Comparison of ENCODE assay signal across 8 cellular contexts in the genomic region with DNA sequence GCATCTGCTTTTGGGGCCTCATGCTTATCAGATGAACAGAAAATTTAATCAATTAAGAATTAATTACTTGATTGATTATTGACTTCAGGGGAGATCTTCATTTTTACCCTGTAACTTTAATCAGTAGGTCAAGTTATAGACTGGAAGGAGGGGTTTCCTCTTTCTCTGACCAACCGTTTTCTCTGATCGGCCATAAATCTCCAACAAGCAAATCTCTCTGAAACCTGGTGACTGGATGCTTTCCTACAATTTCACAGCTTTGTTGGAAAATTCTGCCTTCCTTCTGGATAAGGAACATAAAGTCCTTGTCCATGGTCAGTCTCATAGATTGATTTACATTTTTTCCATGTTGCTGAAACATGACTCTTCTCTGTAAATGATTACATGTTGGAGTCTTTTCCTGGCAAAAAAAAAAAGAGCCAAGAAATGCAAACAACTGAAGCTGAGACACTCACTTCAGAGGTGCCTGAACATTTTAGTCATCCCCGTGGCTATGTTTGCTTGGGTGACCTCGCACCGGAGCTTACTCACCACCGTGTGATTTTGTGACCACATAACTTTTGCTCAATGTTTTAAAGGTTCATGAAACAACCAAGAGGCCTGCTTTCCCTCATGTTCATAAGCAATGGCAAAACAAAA. TPM values are rescaled to one million over a fixed set of nuclear protein-coding genes. Genes with fewer than 3 reads are reported as not detected.
A peak's percentile ranks its signal among the peaks of the same experiment; 100 is the strongest.
DNase-seq lines count a peak whose midpoint lies in the region; ATAC-seq and TF ChIP-seq lines count a peak whose summit lies in the region.
"Had no signal": no experiment of that assay in that cellular context is flagged by ENCODE, and none has a peak within 500 bp of the region (broad histone marks: within the 10 kb centered on the region; RNA-seq: fewer than 3 reads in every experiment).

No MANE protein-coding gene starts in this region.

- no peak for TF ChIP-seq CTCF in activated B cell treated with CpG ODN at 0.5 μM for 24 hours (IDR thresholded peaks at IDR 0.05)
- no peak for TF ChIP-seq CTCF in foreskin fibroblast (IDR thresholded peaks at IDR 0.05; ENCODE audit: low read depth, low read length)
- no peak for TF ChIP-seq CTCF in esophagus squamous epithelium (IDR thresholded peaks at IDR 0.05)

- H3K9me3 Mint-ChIP-seq in activated B cell treated with CpG ODN at 0.5 μM for 24 hours, result peaks cover 5% of the 10 kb centered on the region

- DNase-seq in activated B cell treated with CpG ODN at 0.5 μM for 24 hours (no peak), foreskin fibroblast (peak; percentile 90 to 94), esophagus squamous epithelium (lab: John Stamatoyannopoulos, UW) (no peak), DMS153 (lab: John Stamatoyannopoulos, UW) (no peak), cerebellum (ENCODE audit: low spot score) (no peak)
- DNase-seq: right cardiac atrium had no signal

- H3K4me3 Mint-ChIP-seq in activated B cell treated with CpG ODN at 0.5 μM for 24 hours, result peak overlapping the region; percentile 7

- H3K4me3 ChIP-seq in foreskin fibroblast (ENCODE audit: low read depth in 1 of 2, low read length in 2 of 2) (no peak overlapping the region), esophagus squamous epithelium (no peak overlapping the region)

- H3K4me1 Mint-ChIP-seq in activated B cell treated with CpG ODN at 0.5 μM for 24 hours, result peaks cover 15% of the 10 kb centered on the region

- intact Hi-C loops in activated B cell treated with CpG ODN at 0.5 μM for 24 hours (cut with micrococcal nuclease), result loop anchor here (1.0 kb wide), 1 partner anchor 12 kb away; no protein-coding TSS in a partner anchor
- intact Hi-C loops in esophagus squamous epithelium (cut with DNase I), result no loop called here

- WGBS in esophagus squamous epithelium, 2 donors, result 35 to 50% methylated on average over 6 of the region's 6 CpGs

- ATAC-seq in GM18861 (IDR thresholded peaks at IDR 0.05; ENCODE audit: unreplicated experiment) (peak; percentile 85), HG03060 (IDR thresholded peaks at IDR 0.05; ENCODE audit: low read depth, unreplicated experiment) (peak; percentile 62), activated B cell treated with CpG ODN at 0.5 μM for 24 hours (ENCODE audit: low read depth) (peak; percentile 96)

- no peak for TF ChIP-seq POLR2A in esophagus squamous epithelium (IDR thresholded peaks at IDR 0.05)

- H3K36me3 ChIP-seq in esophagus squamous epithelium, result no peaks in the 10 kb centered on the region

- H3K4me1 ChIP-seq in esophagus squamous epithelium, result no peaks in the 10 kb centered on the region

- CTCF ChIA-PET in activated B cell treated with CpG ODN at 0.5 μM for 24 hours (lab: Charles Lee), result interaction anchor here (0.7 kb wide), 1 partner anchor 195 kb away, joined by 4 read pairs; no protein-coding TSS in a partner anchor

- peaks cover 0 to 6% (median 0%) of the 10 kb centered on the region in 4 donors for H3K27me3 ChIP-seq in esophagus squamous epithelium

- no peaks in the 10 kb centered on the region for H3K9me3 ChIP-seq in esophagus squamous epithelium

- POLR2A ChIA-PET in activated B cell treated with CpG ODN at 0.5 μM for 24 hours (lab: Charles Lee), result interaction anchor here (0.6 to 1.2 kb wide), 18 partner anchors 9 to 365 kb away, joined by 3 to 10 read pairs (median 5); partner anchors contain the start of gene IRF4

- peak overlapping the region; percentile 75 for H3K27ac Mint-ChIP-seq in activated B cell treated with CpG ODN at 0.5 μM for 24 hours

- peaks cover 2% of the 10 kb centered on the region for H3K36me3 Mint-ChIP-seq in activated B cell treated with CpG ODN at 0.5 μM for 24 hours (ENCODE audit: low read depth)

- H3K27ac ChIP-seq in esophagus squamous epithelium, result no peak overlapping the region

- H3K27me3 Mint-ChIP-seq in activated B cell treated with CpG ODN at 0.5 μM for 24 hours, result no peaks in the 10 kb centered on the region

RNA-seq across cellular contexts. Expression of gene IRF4, which starts 31.0 kb away (rescaled TPM):
- 417 and 426 TPM in 2 replicates for total RNA-seq in activated B cell treated with CpG ODN at 0.5 μM for 24 hours
- total RNA-seq in esophagus squamous epithelium, result 1 to 10 TPM in 2 of 4 donors, under 1 TPM in 2; 0.40 to 1.9 (median 1.2) TPM
- total RNA-seq in cerebellum, result 0.27 TPM

Comparison
In these comparisons a context has a peak if more than half of its experiments do, and no peak if none do; other contexts are left out.
1. DNase-seq: peak in foreskin fibroblast (2 of 2); none in activated B cell treated with CpG ODN at 0.5 μM for 24 hours (single experiment), esophagus squamous epithelium (single experiment), DMS153 (single experiment) and cerebellum (single experiment).
2. RNA of gene IRF4, which starts 31.0 kb away (total RNA-seq): 417 to 426 TPM in activated B cell treated with CpG ODN at 0.5 μM for 24 hours; 0.40 to 1.9 TPM in esophagus squamous epithelium and 0.27 TPM in cerebellum (single experiment); every median in the first group is over 100 times any median in the second.
3. Peak in every context shown above with its lines, with median percentiles within 50 percentile points of each other: ATAC-seq.